ENCODE assay signal across 13 cellular contexts in the genomic region with DNA sequence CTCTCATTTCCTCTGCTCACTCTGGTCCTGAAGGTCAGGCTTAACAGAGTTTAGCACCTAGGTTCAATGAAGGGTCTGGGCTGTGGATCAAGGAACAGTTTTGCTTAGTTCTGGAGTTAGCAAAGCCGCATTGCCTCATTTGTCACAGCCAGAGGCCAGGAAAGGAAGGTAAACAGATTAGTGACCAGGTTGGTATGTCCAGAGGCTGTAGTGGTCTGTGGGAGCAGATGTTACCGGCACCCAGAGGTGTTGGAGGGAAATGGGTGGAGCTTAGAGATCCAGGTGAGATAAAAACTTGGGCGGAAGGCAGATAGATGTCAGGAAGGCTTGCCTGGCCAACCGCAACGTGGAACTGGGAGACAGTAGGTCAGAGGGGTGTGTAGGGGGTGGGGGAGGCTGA. TPM values are rescaled to one million over a fixed set of nuclear protein-coding genes. Genes with fewer than 3 reads are reported as not detected.
A peak's percentile ranks its signal among the peaks of the same experiment; 100 is the strongest.
DNase-seq lines count a peak whose midpoint lies in the region; ATAC-seq, FAIRE-seq and TF ChIP-seq lines count a peak whose summit lies in the region.
"Had no signal": no experiment of that assay in that cellular context is flagged by ENCODE, and none has a peak within 500 bp of the region (broad histone marks: within the 10 kb centered on the region; RNA-seq: fewer than 3 reads in every experiment).

No MANE protein-coding gene starts in this region.

- in situ Hi-C loops in Panc1 (cut with HindIII; ENCODE audit: low pct_unique_long_range_greater_than_20kb, low sequenced_read_pairs) = no loop called here

- DNase-seq in cardiac muscle cell (ENCODE audit: low read depth in 1 of 2, low spot score in 1 of 2) (no peak), left ventricle myocardium superior (no peak), Panc1 (ENCODE audit: low read depth, low spot score) (no peak), keratinocyte (ENCODE audit: low read depth, low spot score) (no peak), upper lobe of right lung (no peak), SW 1271 (lab: John Stamatoyannopoulos, UW) (no peak), caudate nucleus (lab: John Stamatoyannopoulos, UW) (no peak)
- DNase-seq: activated CD8-positive, alpha-beta memory T cell treated with anti-CD3 and anti-CD28 coated beads for 24 hours; activated naive CD8-positive, alpha-beta T cell treated with anti-CD3 and anti-CD28 coated beads, Interleukin-2, amount 10 ng/mL, durations not matched to agents 7 days and 5 days had no signal

- H4K20me1 ChIP-seq in keratinocyte (ENCODE audit: control insufficient read depth, extremely low read depth, insufficient read depth, low read length) = no peaks in the 10 kb centered on the region

- BruUV-seq in Panc1 (replicated peaks; lab: Mats Ljungman, UMichigan) = no TSS peak

- dilution Hi-C loops in keratinocyte (cut with MboI; ENCODE audit: extremely low pct_ligation_motif_present, low sequenced_read_pairs) = no loop called here

- intact Hi-C loops in left ventricle myocardium superior (cut with micrococcal nuclease) = no loop called here
- intact Hi-C loops in Panc1 (cut with micrococcal nuclease; ENCODE audit: unreplicated experiment) = no loop called here
- intact Hi-C loops in upper lobe of right lung (cut with DNase I) = no loop called here

- peak; percentile 26 for FAIRE-seq in keratinocyte (lab: Jason Lieb, UNC)

- no peaks in the 10 kb centered on the region for H3K79me2 ChIP-seq in keratinocyte (ENCODE audit: control insufficient read depth, insufficient read depth, low read length)

- POLR2A ChIA-PET in Panc1 (lab: Charles Lee) = no interaction called here

- CTCF ChIA-PET in Panc1 (lab: Charles Lee) = no interaction called here

- no peak overlapping the region for H3K9ac ChIP-seq in keratinocyte (ENCODE audit: control insufficient read depth, extremely low read depth, insufficient read depth, low read length)
- H3K9ac ChIP-seq: neural progenitor cell had no signal

- no peak overlapping the region for H3K4me3 ChIP-seq in cardiac muscle cell
- H3K4me3 ChIP-seq in Panc1 (ENCODE audit: low read depth in 2 of 2, low read length in 2 of 2) = no peak overlapping the region
- no peak overlapping the region for H3K4me3 ChIP-seq in keratinocyte (ENCODE audit: control insufficient read depth in 2 of 3, extremely low read depth in 1 of 3, insufficient read depth in 2 of 3, low read depth in 1 of 3, low read length in 3 of 3)
- no peak overlapping the region for H3K4me3 ChIP-seq in upper lobe of right lung
- H3K4me3 ChIP-seq: neural progenitor cell, vagina had no signal

- no peak overlapping the region for H3K4me2 ChIP-seq in keratinocyte (ENCODE audit: control insufficient read depth, extremely low read depth, insufficient read depth, low read depth, low read length)
- H3K4me2 ChIP-seq: neural progenitor cell had no signal

- TF ChIP-seq CTCF in cardiac muscle cell (IDR thresholded peaks at IDR 0.05; ENCODE audit: low read depth, low read length) = no peak
- no peak for TF ChIP-seq CTCF in Panc1 (IDR thresholded peaks at IDR 0.05)
- no peak for TF ChIP-seq CTCF in keratinocyte (optimal IDR thresholded peaks at IDR 0.05 in 1 of 3, IDR thresholded peaks at IDR 0.05 in 1 of 3, conservative IDR thresholded peaks at IDR 0.05 in 1 of 3; ENCODE audit: extremely low read depth in 1 of 3, insufficient read depth in 2 of 3, low read length in 3 of 3)
- TF ChIP-seq CTCF in upper lobe of right lung (IDR thresholded peaks at IDR 0.05) = no peak

- H3K4me1 ChIP-seq in cardiac muscle cell (ENCODE audit: low read depth) (peaks cover 15% of the 10 kb centered on the region), Panc1 (ENCODE audit: control insufficient read depth, insufficient read depth, low read length) (peaks cover 32% of the 10 kb centered on the region), keratinocyte (ENCODE audit: control insufficient read depth, extremely low read depth, insufficient read depth, low read length) (peaks cover 11% of the 10 kb centered on the region), upper lobe of right lung (no peaks in the 10 kb centered on the region)
- H3K4me1 ChIP-seq: neural progenitor cell, vagina had no signal

- H2AFZ ChIP-seq in keratinocyte (ENCODE audit: control insufficient read depth, low read length) = no peak overlapping the region
- H2AFZ ChIP-seq: neural progenitor cell had no signal

- ATAC-seq in left ventricle myocardium superior (no peak), Panc1 (peak; percentile 6; the same call in 1 of the 2 replicates), upper lobe of right lung (peak; percentile 71), GM19324 (IDR thresholded peaks at IDR 0.05; ENCODE audit: low FRiP score, unreplicated experiment) (no peak)

- H3K27me3 ChIP-seq in cardiac muscle cell (no peaks in the 10 kb centered on the region), Panc1 (ENCODE audit: control insufficient read depth, insufficient read depth, low read length) (no peaks in the 10 kb centered on the region), keratinocyte (ENCODE audit: control insufficient read depth, extremely low read depth, insufficient read depth, low read length) (no peaks in the 10 kb centered on the region), upper lobe of right lung (no peaks in the 10 kb centered on the region)
- H3K27me3 ChIP-seq: neural progenitor cell, vagina had no signal

- H3K36me3 ChIP-seq in cardiac muscle cell (peaks cover 16% of the 10 kb centered on the region), Panc1 (ENCODE audit: control insufficient read depth, insufficient read depth, low read length) (peaks cover 3% of the 10 kb centered on the region; the same call in 1 of the 2 replicates), keratinocyte (ENCODE audit: control insufficient read depth in 2 of 2, extremely low read depth in 1 of 2, insufficient read depth in 2 of 2, low read length in 2 of 2) (peaks cover 7 to 10% of the 10 kb centered on the region in 2 experiments), upper lobe of right lung (peaks cover 25% of the 10 kb centered on the region)
- H3K36me3 ChIP-seq: neural progenitor cell had no signal

- no peaks in the 10 kb centered on the region for H3K9me1 ChIP-seq in keratinocyte (ENCODE audit: control insufficient read depth, extremely low read depth, insufficient read depth, low read length)

- H3K27ac ChIP-seq in cardiac muscle cell (peak overlapping the region; percentile 71), Panc1 (ENCODE audit: low read length) (peak overlapping the region; percentile 67), keratinocyte (ENCODE audit: control insufficient read depth, insufficient read depth, low read length) (no peak overlapping the region), upper lobe of right lung (no peak overlapping the region), caudate nucleus (ENCODE audit: low read depth, low read length) (no peak overlapping the region)
- H3K27ac ChIP-seq: HL-60, neural progenitor cell, vagina had no signal

- H3K9me3 ChIP-seq in cardiac muscle cell (ENCODE audit: low read depth) = no peaks in the 10 kb centered on the region
- no peaks in the 10 kb centered on the region for H3K9me3 ChIP-seq in Panc1 (ENCODE audit: control insufficient read depth, insufficient read depth, low read depth, low read length)
- H3K9me3 ChIP-seq in keratinocyte (ENCODE audit: control insufficient read depth, low read depth, low read length) = no peaks in the 10 kb centered on the region
- no peaks in the 10 kb centered on the region for H3K9me3 ChIP-seq in upper lobe of right lung
- H3K9me3 ChIP-seq: vagina had no signal

RNA-seq across cellular contexts. Expression of gene ZMIZ2, which starts 36.6 kb away (rescaled TPM):
- 30.4 and 47.7 TPM in 2 replicates for total RNA-seq in cardiac muscle cell
- 58.9 and 70.2 TPM in 2 replicates for polyA plus RNA-seq in cardiac muscle cell
- 64.8 TPM for total RNA-seq in left ventricle myocardium superior
- 137 TPM for total RNA-seq in Panc1 (2021; ENCODE audit: unreplicated experiment)
- polyA plus RNA-seq in Panc1 (2012; ENCODE audit: insufficient read length) = 108 TPM
- 3.2 to 5.4 TPM (median 4.7 TPM) in 3 replicates for polyA plus RNA-seq in keratinocyte
- 9.1 TPM for polyA plus RNA-seq in keratinocyte (2011; ENCODE audit: low read depth)
- polyA plus RNA-seq in keratinocyte (2011; cell fraction: cytosol; rRNA removed) = 2.0 and 4.4 TPM in 2 replicates
- polyA plus RNA-seq in keratinocyte (2011; cell fraction: nucleus; rRNA removed) = 30.8 and 44.3 TPM in 2 replicates
- polyA plus RNA-seq in keratinocyte (2012; ENCODE audit: low replicate concordance) = 19.4 TPM in 2 replicates
- polyA minus RNA-seq in keratinocyte = 9.7 to 19.9 TPM (median 10.2 TPM) in 3 replicates
- polyA minus RNA-seq in keratinocyte (2011; cell fraction: cytosol; rRNA and poly(A)+ RNA removed) = 12.1 TPM
- polyA minus RNA-seq in keratinocyte (2011; cell fraction: nucleus; rRNA and poly(A)+ RNA removed) = 14.4 and 17.2 TPM in 2 replicates
- 95.4 TPM for total RNA-seq in upper lobe of right lung

Comparison
In these comparisons a context has a peak if more than half of its experiments do, and no peak if none do; other contexts are left out.
1. H3K27ac ChIP-seq: peak in cardiac muscle cell (single experiment) and Panc1 (single experiment); none in keratinocyte (single experiment), upper lobe of right lung (single experiment) and caudate nucleus (single experiment).
2. ATAC-seq: peak in Panc1 (single experiment) and upper lobe of right lung (single experiment); none in left ventricle myocardium superior (single experiment) and GM19324 (single experiment).